Comparison of ENCODE assay signal across 15 cellular contexts in genomic region chr13:25181597-25181996, GRCh38. TPM values are rescaled to one million over a fixed set of nuclear protein-coding genes. Genes with fewer than 3 reads are reported as not detected.
DNase-seq lines count a peak whose midpoint lies in the region; ATAC-seq and TF ChIP-seq lines count a peak whose summit lies in the region.
"Had no signal": no experiment of that assay in that cellular context is flagged by ENCODE, and none has a peak within 500 bp of the region (broad histone marks: within the 10 kb centered on the region; RNA-seq: fewer than 3 reads in every experiment).

No MANE protein-coding gene starts in this region.

- TF ChIP-seq POLR2A in esophagus squamous epithelium (IDR thresholded peaks at IDR 0.05), result no peak

- no peaks in the 10 kb centered on the region for H3K9me3 ChIP-seq in neuron (ENCODE audit: low read length)
- H3K9me3 ChIP-seq in esophagus squamous epithelium, result no peaks in the 10 kb centered on the region
- H3K9me3 ChIP-seq: SJSA1 had no signal

- no peaks in the 10 kb centered on the region for H3K36me3 ChIP-seq in neuron (ENCODE audit: insufficient read depth, low read length)
- H3K36me3 ChIP-seq in H7 (replicated peaks; ENCODE audit: control insufficient read depth, insufficient read depth, low read length), result no peaks in the 10 kb centered on the region
- no peaks in the 10 kb centered on the region for H3K36me3 ChIP-seq in esophagus squamous epithelium
- H3K36me3 ChIP-seq: SJSA1 had no signal

- H3K4me3 ChIP-seq in neuron (ENCODE audit: low read length), result no peak overlapping the region
- H3K4me3 ChIP-seq in H7 (ENCODE audit: insufficient read depth, low read depth, low read length), result no peak overlapping the region
- H3K4me3 ChIP-seq in esophagus squamous epithelium, result no peak overlapping the region
- H3K4me3 ChIP-seq: SJSA1 had no signal

- DNase-seq in H7 (no peak), NCI-H1105 (lab: John Stamatoyannopoulos, UW) (no peak), esophagus squamous epithelium (lab: John Stamatoyannopoulos, UW) (no peak)
- DNase-seq: activated CD4-positive, alpha-beta T cell treated with anti-CD3 and anti-CD28 coated beads, Interleukin-2, amount 10 ng/mL, durations not matched to agents 24 days and 14 days; Calu3; NCI-H345; stimulated activated CD4-positive, alpha-beta T cell treated with anti-CD3 and anti-CD28 coated beads, Interleukin-12 subunit alpha, Interleukin-12 subunit beta, amount 100 ng/mL, for 4 hours; stimulated activated naive CD4-positive, alpha-beta T cell treated with Interleukin-2 at 50 U/mL for 16 hours had no signal

- 42 to 55% methylated on average over 2 of the region's 3 CpGs for WGBS in esophagus squamous epithelium, 2 donors

- H2AFZ ChIP-seq in neuron (ENCODE audit: low read depth, low read length), result peak overlapping the region; percentile 94

- ATAC-seq in GM18870 (IDR thresholded peaks at IDR 0.05; ENCODE audit: unreplicated experiment) (peak; percentile 29), GM21737 (IDR thresholded peaks at IDR 0.05; ENCODE audit: unreplicated experiment) (peak; percentile 24), HG03280 (IDR thresholded peaks at IDR 0.05; ENCODE audit: unreplicated experiment) (peak; percentile 31), HG03457 (IDR thresholded peaks at IDR 0.05; ENCODE audit: unreplicated experiment) (no peak)

- no peak overlapping the region for H3K27ac ChIP-seq in esophagus squamous epithelium
- H3K27ac ChIP-seq: SJSA1 had no signal

- intact Hi-C loops in esophagus squamous epithelium (cut with DNase I), result no loop called here

- H3K27me3 ChIP-seq in neuron (ENCODE audit: insufficient read depth, low read length), result no peaks in the 10 kb centered on the region
- no peaks in the 10 kb centered on the region for H3K27me3 ChIP-seq in H7 (ENCODE audit: control insufficient read depth, insufficient read depth, low read length)
- peaks cover 0 to 54% (median 0%) of the 10 kb centered on the region in 4 donors for H3K27me3 ChIP-seq in esophagus squamous epithelium
- H3K27me3 ChIP-seq: SJSA1 had no signal

- H3K4me1 ChIP-seq in neuron (ENCODE audit: insufficient read depth, low read length) (peaks cover 18% of the 10 kb centered on the region), esophagus squamous epithelium (no peaks in the 10 kb centered on the region)
- H3K4me1 ChIP-seq: SJSA1 had no signal

- TF ChIP-seq CTCF in esophagus squamous epithelium (IDR thresholded peaks at IDR 0.05), result no peak

RNA-seq across cellular contexts. Expression of gene AMER2, which starts 9.5 kb away (rescaled TPM):
- total RNA-seq in H7 (2014; rRNA removed; shearing (Covaris generic)), result 0.15 and 0.17 TPM in 2 replicates
- total RNA-seq in esophagus squamous epithelium, result not detected
- total RNA-seq: activated CD4-positive, alpha-beta T cell treated with anti-CD3 and anti-CD28 coated beads, Interleukin-2, amount 10 ng/mL, durations not matched to agents 24 days and 14 days; Calu3; myocyte; SJSA1 had no signal
